Comparison of ENCODE assay signal across 8 cellular contexts in genomic region chr2:37344453-37345361, GRCh38. TPM values are rescaled to one million over a fixed set of nuclear protein-coding genes. Genes with fewer than 3 reads are reported as not detected.
DNase-seq lines count a peak whose midpoint lies in the region; ATAC-seq and TF ChIP-seq lines count a peak whose summit lies in the region.

TSS of gene QPCT (plus strand) at chr2:37344630. CDS start at chr2:37344732, 102 bp downstream.

- TF ChIP-seq CTCF in epithelial cell of proximal tubule (conservative IDR thresholded peaks at IDR 0.05; ENCODE audit: low read depth, low read length), result no peak

- DNase-seq in NCI-H524 (lab: John Stamatoyannopoulos, UW), result peak; percentile 12 to 35
- DNase-seq in NCI-H524 treated with DMSO at 0.1 percent for 48 hours (lab: John Stamatoyannopoulos, UW), result no peak
- peak; percentile 46 for DNase-seq in NCI-H146 treated with DMSO at 0.1 percent for 48 hours (lab: John Stamatoyannopoulos, UW; ENCODE audit: unreplicated experiment)
- peak; percentile 76 for DNase-seq in activated CD8-positive, alpha-beta memory T cell treated with anti-CD3 and anti-CD28 coated beads, Interleukin-2, amount 50 U/mL, for 4 hours
- DNase-seq in epithelial cell of proximal tubule (ENCODE audit: low read depth), result no peak
- peak; percentile 18 for DNase-seq in myocyte (ENCODE audit: low read depth)
- DNase-seq in substantia nigra (lab: John Stamatoyannopoulos, UW), result peak in 18 of 49 donors; percentile 2 to 30 (median 16)

- no peak for ATAC-seq in GM18867 (IDR thresholded peaks at IDR 0.05; ENCODE audit: unreplicated experiment)

- peak within 1 kb of the TSS; percentile 75 for H3K4me3 ChIP-seq in epithelial cell of proximal tubule (ENCODE audit: low read depth, low read length)

- H3K27ac ChIP-seq in substantia nigra (ENCODE audit: low read depth, low read length, poor library complexity, severe bottlenecking), result peak within 1 kb of the TSS; percentile 26

RNA-seq across cellular contexts. Expression of gene QPCT, which starts in this region (rescaled TPM):
- total RNA-seq in epithelial cell of proximal tubule (26.4 and 52.3 TPM in 2 replicates), myocyte (0.24 TPM in 1 of 2 replicates, not detected in the other)
- polyA plus RNA-seq in myocyte (2012), result 0.14 TPM

Comparison
In these comparisons a context has a peak if more than half of its experiments do, and no peak if none do; other contexts are left out.
1. RNA of gene QPCT (total RNA-seq): 26.4 to 52.3 TPM in epithelial cell of proximal tubule; 0.24 TPM in myocyte; every median in the first group is over 10 times any median in the second.
2. DNase-seq: peak in NCI-H524 (2 of 2), NCI-H146 treated with DMSO at 0.1 percent for 48 hours (single experiment) and activated CD8-positive, alpha-beta memory T cell treated with anti-CD3 and anti-CD28 coated beads, Interleukin-2, amount 50 U/mL, for 4 hours (single experiment); none in NCI-H524 treated with DMSO at 0.1 percent for 48 hours (single experiment) and epithelial cell of proximal tubule (single experiment).
3. Peak in DNase-seq in myocyte; RNA of the gene not detected or under 1 TPM.